In the genomic region with DNA sequence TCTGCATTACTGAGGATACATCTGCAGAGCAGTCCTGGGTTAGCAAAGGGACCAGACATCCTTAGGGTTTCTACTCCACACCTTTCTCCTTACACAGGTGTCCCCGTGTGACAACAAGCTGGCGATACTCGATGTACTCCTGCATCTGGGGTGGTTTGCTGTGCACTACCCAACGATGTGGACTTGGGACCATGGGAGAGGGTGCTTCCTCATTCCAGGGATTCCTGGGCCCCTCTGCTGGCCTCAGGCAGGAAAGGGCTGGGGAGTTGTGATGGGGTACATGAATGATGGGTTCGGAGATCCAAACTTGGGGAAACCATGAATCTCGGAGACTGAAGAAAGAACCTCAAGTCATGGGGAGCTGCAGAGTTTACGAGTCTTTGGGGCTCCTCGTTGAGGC, we compare ENCODE assay signal across 18 cellular contexts.
A peak's percentile ranks its signal among the peaks of the same experiment; 100 is the strongest.
DNase-seq lines count a peak whose midpoint lies in the region; FAIRE-seq and TF ChIP-seq lines count a peak whose summit lies in the region.
"Had no signal": no experiment of that assay in that cellular context is flagged by ENCODE, and none has a peak within 500 bp of the region (broad histone marks: within the 10 kb centered on the region; RNA-seq: fewer than 3 reads in every experiment).

No MANE protein-coding gene starts in this region.

- no peaks in the 10 kb centered on the region for H3K36me3 ChIP-seq in bronchial epithelial cell (ENCODE audit: control insufficient read depth, insufficient read depth, low read length)
- H3K36me3 ChIP-seq: BLaER1 treated with 17β-estradiol and CSF1 and Interleukin-3, amounts not matched to agents 10 nM and 100 nM; HAP-1 had no signal

- FAIRE-seq in bronchial epithelial cell (lab: Jason Lieb, UNC) = peak; percentile 47
- FAIRE-seq: G401.6, GM12891, GM19239 had no signal

- no peaks in the 10 kb centered on the region for H3K27me3 Mint-ChIP-seq in type B pancreatic cell
- H3K27me3 Mint-ChIP-seq: B cell had no signal

- no peak for TF ChIP-seq CTCF in bronchial epithelial cell (IDR thresholded peaks at IDR 0.05; ENCODE audit: insufficient read depth, low read length, severe bottlenecking)
- TF ChIP-seq CTCF in type B pancreatic cell (conservative IDR thresholded peaks at IDR 0.05) = no peak

- no peaks in the 10 kb centered on the region for H3K27me3 ChIP-seq in bronchial epithelial cell (ENCODE audit: control insufficient read depth, insufficient read depth, low read length)
- H3K27me3 ChIP-seq: BLaER1 treated with 17β-estradiol and CSF1 and Interleukin-3, amounts not matched to agents 10 nM and 100 nM had no signal

- H3K36me3 Mint-ChIP-seq in type B pancreatic cell = no peaks in the 10 kb centered on the region
- H3K36me3 Mint-ChIP-seq: CD8-positive, alpha-beta T cell had no signal

- H3K4me1 Mint-ChIP-seq in type B pancreatic cell (ENCODE audit: unreplicated experiment) = peaks cover 18% of the 10 kb centered on the region
- H3K4me1 Mint-ChIP-seq: B cell had no signal

- no peak overlapping the region for H3K4me3 Mint-ChIP-seq in type B pancreatic cell
- H3K4me3 Mint-ChIP-seq: B cell; CD8-positive, alpha-beta T cell had no signal

- no peak overlapping the region for H3K4me3 ChIP-seq in bronchial epithelial cell (ENCODE audit: low read depth, low read length)
- H3K4me3 ChIP-seq: BLaER1 treated with 17β-estradiol and CSF1 and Interleukin-3, amounts not matched to agents 10 nM and 100 nM; HAP-1 had no signal

- DNase-seq in ELF-1 (ENCODE audit: low read depth, low spot score) (peak; percentile 10), bronchial epithelial cell (ENCODE audit: low read depth) (no peak), islet precursor cell (peak; percentile 24), type B pancreatic cell (ENCODE audit: extremely low spot score, unreplicated experiment) (peak; percentile 37), NCI-H1417 (lab: John Stamatoyannopoulos, UW) (no peak), RPMI8226 (no peak)
- DNase-seq: Calu3; CD8-positive, alpha-beta T cell; DMS 273 treated with DMSO at 0.1 percent for 48 hours; DMS53; DND-41; EL had no signal

- no peak overlapping the region for H3K27ac Mint-ChIP-seq in type B pancreatic cell
- H3K27ac Mint-ChIP-seq: B cell; CD8-positive, alpha-beta T cell had no signal

- no peaks in the 10 kb centered on the region for H3K9me3 Mint-ChIP-seq in type B pancreatic cell

Comparison
In these comparisons a context has a peak if more than half of its experiments do, and no peak if none do; other contexts are left out.
1. DNase-seq: peak in ELF-1 (single experiment), islet precursor cell (single experiment) and type B pancreatic cell (single experiment); none in bronchial epithelial cell (single experiment), NCI-H1417 (0 of 3) and RPMI8226 (single experiment).